In the genomic region with DNA sequence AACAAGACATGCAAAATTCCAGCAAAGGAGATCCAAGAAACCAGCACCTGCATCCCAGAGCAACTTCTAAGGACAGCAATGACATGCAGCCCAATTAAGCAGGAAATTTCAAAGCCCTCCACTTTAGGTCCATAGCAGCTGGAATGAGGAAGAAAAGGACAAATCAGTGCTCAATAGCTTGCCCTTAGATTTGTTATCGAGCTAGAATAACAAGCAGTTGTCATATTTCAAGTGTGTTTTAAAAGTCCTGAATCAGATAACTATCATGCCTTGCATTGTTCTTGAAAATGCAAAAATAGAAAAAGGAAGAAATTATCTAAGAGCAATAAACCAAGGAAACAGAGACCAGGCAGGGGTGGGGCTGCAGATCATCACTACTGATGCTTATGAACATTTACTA, we compare ENCODE assay signal across 19 cellular contexts.
"Had no signal": no experiment of that assay in that cellular context is flagged by ENCODE, and none has a peak within 500 bp of the region (broad histone marks: within the 10 kb centered on the region; RNA-seq: fewer than 3 reads in every experiment).

No MANE protein-coding gene starts in this region.

- H3K9me3 Mint-ChIP-seq: activated T-cell treated with anti-CD3 and anti-CD28 coated beads, Interleukin-2, amount 50 U/mL, for 24 hours; endodermal cell; nephron had no signal

- H3K27me3 Mint-ChIP-seq: activated CD4-positive, alpha-beta T cell treated with anti-CD3 and anti-CD28 coated beads for 36 hours; activated T-cell treated with anti-CD3 and anti-CD28 coated beads, Interleukin-2, amount 50 U/mL, for 24 hours; progenitor cell of endocrine pancreas had no signal

- H3K4me1 ChIP-seq: adrenal gland, testis, uterus had no signal

- H3K9me3 ChIP-seq: adrenal gland, left lung, right atrium auricular region, testis, uterus had no signal

- H3K27me3 ChIP-seq: adrenal gland, left lung, right atrium auricular region, testis, uterus had no signal

- H3K4me1 Mint-ChIP-seq: endodermal cell had no signal

- H3K4me3 ChIP-seq: adrenal gland, left lung, right atrium auricular region, testis, uterus had no signal

- H3K4me3 Mint-ChIP-seq: activated CD4-positive, alpha-beta memory T cell treated with anti-CD3 and anti-CD28 coated beads, Interleukin-2, amount 10 ng/mL, durations not matched to agents 7 days and 5 days; activated CD4-positive, alpha-beta T cell treated with anti-CD3 and anti-CD28 coated beads for 36 hours; activated T-cell treated with anti-CD3 and anti-CD28 coated beads, Interleukin-2, amount 50 U/mL, for 24 hours; endodermal cell; nephron had no signal

- H3K36me3 ChIP-seq: adrenal gland, left lung, right atrium auricular region, uterus, WERI-Rb-1 had no signal

- DNase-seq: activated CD4-positive, alpha-beta memory T cell treated with anti-CD3 and anti-CD28 coated beads, Interleukin-2, amount 10 ng/mL, durations not matched to agents 7 days and 5 days; activated CD4-positive, alpha-beta T cell treated with anti-CD3 and anti-CD28 coated beads for 36 hours; activated effector memory CD4-positive, alpha-beta T cell treated with Interleukin-2 at 50 U/mL for 16 hours; activated naive CD4-positive, alpha-beta T cell treated with anti-CD3 and anti-CD28 coated beads, Interleukin-2, amount 50 U/mL, for 16 hours; activated T-cell treated with anti-CD3 and anti-CD28 coated beads, Interleukin-2, amount 50 U/mL, for 24 hours; adrenal gland; endodermal cell; erythroblast; islet precursor cell; left lung; small intestine; stimulated activated naive CD8-positive, alpha-beta T cell treated with anti-CD3 and anti-CD28 coated beads, Interleukin-15, Interleukin-2, amounts not matched to agents 100 U/mL and 50 U/mL, for 24 hours; T-helper 1 cell; testis; uterus; WERI-Rb-1 had no signal

- H3K27ac ChIP-seq: adrenal gland, right atrium auricular region, testis, uterus, WERI-Rb-1 had no signal

- H3K27ac Mint-ChIP-seq: activated CD4-positive, alpha-beta memory T cell treated with anti-CD3 and anti-CD28 coated beads, Interleukin-2, amount 10 ng/mL, durations not matched to agents 7 days and 5 days; activated CD4-positive, alpha-beta T cell treated with anti-CD3 and anti-CD28 coated beads for 36 hours; activated T-cell treated with anti-CD3 and anti-CD28 coated beads, Interleukin-2, amount 50 U/mL, for 24 hours; endodermal cell; nephron; progenitor cell of endocrine pancreas had no signal

- ATAC-seq: activated CD4-positive, alpha-beta T cell treated with anti-CD3 and anti-CD28 coated beads for 36 hours; stimulated activated naive CD8-positive, alpha-beta T cell treated with anti-CD3 and anti-CD28 coated beads, Interleukin-15, Interleukin-2, amounts not matched to agents 100 U/mL and 50 U/mL, for 24 hours had no signal
